Comparison of ENCODE assay signal across 18 cellular contexts in the genomic region with DNA sequence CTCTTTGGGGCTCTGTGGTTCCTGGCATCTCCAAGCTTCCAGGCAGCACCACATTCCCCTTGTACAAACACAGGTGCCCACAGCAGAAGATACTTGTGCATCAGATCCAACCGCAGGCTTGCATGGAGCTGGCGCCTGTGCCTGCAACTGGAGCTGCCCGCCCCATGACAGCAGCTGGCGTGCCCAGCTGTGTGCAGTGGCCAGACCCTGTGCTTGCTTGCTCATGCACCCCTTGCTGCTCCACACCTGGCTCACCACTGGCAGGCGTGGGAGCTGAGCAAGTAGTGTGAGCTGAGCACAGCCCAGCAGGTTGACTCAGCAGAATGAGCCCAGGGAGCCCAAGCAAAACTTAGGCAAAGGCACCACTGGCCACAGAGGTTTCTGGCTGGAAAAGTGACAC.
"Had no signal": no experiment of that assay in that cellular context is flagged by ENCODE, and none has a peak within 500 bp of the region (broad histone marks: within the 10 kb centered on the region; RNA-seq: fewer than 3 reads in every experiment).

No MANE protein-coding gene starts in this region.

- H3K4me3 ChIP-seq: colonic mucosa, esophagus muscularis mucosa, gastroesophageal sphincter, left ventricle myocardium inferior, lower lobe of right lung, testis, tibial nerve had no signal

- DNase-seq: caudate nucleus; colonic mucosa; dermis blood vessel endothelial cell; glutamatergic neuron; kidney; left cardiac atrium; left ventricle myocardium inferior; lower lobe of right lung; nephron progenitor cell; right cardiac atrium; small intestine; stimulated activated CD4-positive, alpha-beta T cell treated with anti-CD3 and anti-CD28 coated beads, Interleukin-12 subunit alpha, Interleukin-12 subunit beta, amount 100 ng/mL, for 4 hours; testis had no signal

- H3K27me3 ChIP-seq: colonic mucosa, esophagus muscularis mucosa, gastroesophageal sphincter, neutrophil, testis, tibial nerve had no signal

- H3K27ac ChIP-seq: colonic mucosa, epithelial cell of prostate, esophagus muscularis mucosa, gastroesophageal sphincter, left ventricle myocardium inferior, lower lobe of right lung, neutrophil, testis, tibial nerve had no signal

- ATAC-seq: gastroesophageal sphincter, left cardiac atrium, right cardiac atrium had no signal

- H3K36me3 ChIP-seq: colonic mucosa, esophagus muscularis mucosa, gastroesophageal sphincter, left ventricle myocardium inferior, lower lobe of right lung, neutrophil, tibial nerve had no signal

- H3K4me1 ChIP-seq: colonic mucosa, esophagus muscularis mucosa, gastroesophageal sphincter, left ventricle myocardium inferior, lower lobe of right lung, testis, tibial nerve had no signal

- H3K9me3 ChIP-seq: colonic mucosa, esophagus muscularis mucosa, left ventricle myocardium inferior, lower lobe of right lung, neutrophil, testis had no signal
